Comparison of ENCODE assay signal across 13 cellular contexts in genomic region chr2:42147641-42148274, GRCh38. TPM values are rescaled to one million over a fixed set of nuclear protein-coding genes. Genes with fewer than 3 reads are reported as not detected.
DNase-seq lines count a peak whose midpoint lies in the region; ATAC-seq, FAIRE-seq and TF ChIP-seq lines count a peak whose summit lies in the region.
"Had no signal": no experiment of that assay in that cellular context is flagged by ENCODE, and none has a peak within 500 bp of the region (broad histone marks: within the 10 kb centered on the region; RNA-seq: fewer than 3 reads in every experiment).

No MANE protein-coding gene starts in this region.

- no peak overlapping the region for H2AFZ ChIP-seq in astrocyte (ENCODE audit: low read depth, low read length)

- intact Hi-C loops in spleen (cut with DNase I; ENCODE audit: low total_unique reads), result no loop called here

- ATAC-seq in GM19035 (IDR thresholded peaks at IDR 0.05; ENCODE audit: unreplicated experiment), result no peak
- ATAC-seq: mucosa of descending colon had no signal

- WGBS in spleen, 5 donors, result 80 to 94% (median 89%) methylated on average over 5 of the region's 5 CpGs

- no peaks in the 10 kb centered on the region for H3K36me3 ChIP-seq in astrocyte (ENCODE audit: insufficient read depth, low read length)
- no peaks in the 10 kb centered on the region for H3K36me3 ChIP-seq in right atrium auricular region
- H3K36me3 ChIP-seq in spleen, result no peaks in the 10 kb centered on the region

- FAIRE-seq in astrocyte (lab: Jason Lieb, UNC), result no peak

- no peak overlapping the region for H3K9ac ChIP-seq in astrocyte (ENCODE audit: low read length)

- H4K20me1 ChIP-seq in astrocyte (ENCODE audit: insufficient read depth, low read length), result no peaks in the 10 kb centered on the region

- H3K36me3 Mint-ChIP-seq in astrocyte (ENCODE audit: low read depth, unreplicated experiment), result peaks cover 2% of the 10 kb centered on the region

- H3K79me2 ChIP-seq in astrocyte (ENCODE audit: insufficient read depth, low read length), result no peaks in the 10 kb centered on the region

- peaks cover 9% of the 10 kb centered on the region for H3K4me1 Mint-ChIP-seq in astrocyte (ENCODE audit: low read depth, unreplicated experiment)

- H3K4me1 ChIP-seq in astrocyte (ENCODE audit: insufficient read depth, low read length), result peaks cover 11% of the 10 kb centered on the region
- H3K4me1 ChIP-seq in right atrium auricular region, result peaks cover 0 to 11% of the 10 kb centered on the region in 2 donors
- peaks cover 0 to 13% (median 8%) of the 10 kb centered on the region in 6 donors for H3K4me1 ChIP-seq in spleen

- no peak for TF ChIP-seq CTCF in astrocyte (IDR thresholded peaks at IDR 0.05; ENCODE audit: insufficient read depth, low read depth, low read length)
- no peak for TF ChIP-seq CTCF in right atrium auricular region (IDR thresholded peaks at IDR 0.05)
- TF ChIP-seq CTCF in spleen (IDR thresholded peaks at IDR 0.05 in 8 of 11, conservative IDR thresholded peaks at IDR 0.05 in 3 of 11), result no peak

- H3K27me3 Mint-ChIP-seq in astrocyte (ENCODE audit: low read depth, unreplicated experiment), result no peaks in the 10 kb centered on the region
- H3K27me3 Mint-ChIP-seq: activated naive CD8-positive, alpha-beta T cell treated with anti-CD3 and anti-CD28 coated beads, Interleukin-2, amount 10 ng/mL, durations not matched to agents 7 days and 5 days had no signal

- TF ChIP-seq POLR2A in spleen (IDR thresholded peaks at IDR 0.05), result no peak

- no peaks in the 10 kb centered on the region for H3K9me3 ChIP-seq in astrocyte (ENCODE audit: insufficient read depth, low read depth, low read length)
- no peaks in the 10 kb centered on the region for H3K9me3 ChIP-seq in right atrium auricular region
- H3K9me3 ChIP-seq in spleen, result peaks cover 0 to 1% (median 0%) of the 10 kb centered on the region in 8 donors
- H3K9me3 ChIP-seq: mucosa of descending colon had no signal

- H3K4me3 Mint-ChIP-seq in astrocyte (ENCODE audit: unreplicated experiment), result no peak overlapping the region
- H3K4me3 Mint-ChIP-seq: activated naive CD8-positive, alpha-beta T cell treated with anti-CD3 and anti-CD28 coated beads, Interleukin-2, amount 10 ng/mL, durations not matched to agents 7 days and 5 days had no signal

- DNase-seq in GM04503 (ENCODE audit: low read depth) (peak; percentile 64), astrocyte (ENCODE audit: low read depth) (peak; percentile 54), right atrium auricular region (ENCODE audit: low spot score) (no peak), spleen (no peak), HK-2 (ENCODE audit: unreplicated experiment) (no peak), activated gamma-delta T cell (lab: John Stamatoyannopoulos, UW) (no peak), cerebellum (ENCODE audit: low spot score) (no peak)
- DNase-seq: activated CD4-positive, alpha-beta T cell treated with anti-CD3 and anti-CD28 coated beads, Interleukin-2, amount 50 U/mL, for 48 hours; activated naive CD8-positive, alpha-beta T cell treated with anti-CD3 and anti-CD28 coated beads, Interleukin-2, amount 10 ng/mL, durations not matched to agents 7 days and 5 days; mucosa of descending colon; SIG-M5; stimulated activated CD4-positive, alpha-beta T cell treated with anti-CD3 and anti-CD28 coated beads, Interleukin-2, amount 100 ng/mL, for 24 hours had no signal

- H3K27ac ChIP-seq in astrocyte (ENCODE audit: low read depth, low read length) (no peak overlapping the region), right atrium auricular region (peak overlapping the region; percentile 20 to 41), spleen (peak overlapping the region in 5 of 8 donors; percentile 16 to 43 (median 37))

- H3K4me2 ChIP-seq in astrocyte (ENCODE audit: low read length), result peak overlapping the region; percentile 3

- H3K27me3 ChIP-seq in astrocyte (ENCODE audit: insufficient read depth, low read length) (no peaks in the 10 kb centered on the region), right atrium auricular region (no peaks in the 10 kb centered on the region), spleen (replicated peaks in 1 of 7) (no peaks in the 10 kb centered on the region)

- H3K9me3 Mint-ChIP-seq in astrocyte (ENCODE audit: unreplicated experiment), result peaks cover 4% of the 10 kb centered on the region

- H3K4me3 ChIP-seq in astrocyte (ENCODE audit: insufficient read depth, low read depth, low read length), result no peak overlapping the region
- no peak overlapping the region for H3K4me3 ChIP-seq in right atrium auricular region
- H3K4me3 ChIP-seq in spleen, result no peak overlapping the region
- H3K4me3 ChIP-seq: mucosa of descending colon had no signal

- H3K27ac Mint-ChIP-seq in astrocyte (ENCODE audit: unreplicated experiment), result peak overlapping the region; percentile 48
- H3K27ac Mint-ChIP-seq: activated naive CD8-positive, alpha-beta T cell treated with anti-CD3 and anti-CD28 coated beads, Interleukin-2, amount 10 ng/mL, durations not matched to agents 7 days and 5 days had no signal

RNA-seq across cellular contexts. Expression of gene EML4, which starts 21.4 kb away (rescaled TPM):
- total RNA-seq in astrocyte (68.2 and 71.9 TPM in 2 replicates), right atrium auricular region (1 to 10 TPM; 4.4 to 9.3 TPM), spleen (100 to 1,000 TPM in 4 of 7 donors, 10 to 100 TPM in 3; 75.2 to 176 (median 103) TPM), cerebellum (48.5 TPM)
- 10 to 100 TPM; 25.4 to 42.0 (median 32.0) TPM for polyA plus RNA-seq in spleen

Comparison
In these comparisons a context has a peak if more than half of its experiments do, and no peak if none do; other contexts are left out.
1. DNase-seq: peak in GM04503 (single experiment) and astrocyte (single experiment); none in right atrium auricular region (single experiment), spleen (single experiment), HK-2 (single experiment), activated gamma-delta T cell (single experiment) and cerebellum (single experiment).